8 cellular contexts compared by ENCODE assay signal in genomic region chr14:64983439-64984310, GRCh38. TPM values are rescaled to one million over a fixed set of nuclear protein-coding genes. Genes with fewer than 3 reads are reported as not detected.
DNase-seq lines count a peak whose midpoint lies in the region; ATAC-seq and TF ChIP-seq lines count a peak whose summit lies in the region.

No MANE protein-coding gene starts in this region.

- H3K36me3 ChIP-seq in endodermal cell (ENCODE audit: control insufficient read depth, insufficient read depth, low read length): no peaks in the 10 kb centered on the region

- peaks cover 20% of the 10 kb centered on the region for H3K27me3 ChIP-seq in endodermal cell (ENCODE audit: control insufficient read depth, insufficient read depth, low read length, poor library complexity, severe bottlenecking)

- peaks cover 26% of the 10 kb centered on the region for H3K27me3 Mint-ChIP-seq in endodermal cell (ENCODE audit: insufficient read depth)
- H3K27me3 Mint-ChIP-seq in natural killer cell treated with Interleukin-12 subunit alpha and Interleukin-12 subunit beta and Interleukin-15 and Interleukin-18, amount 100 ng/mL, for 72 hours: peaks cover 8% of the 10 kb centered on the region in 2 donors

- no peak overlapping the region for H3K9ac ChIP-seq in endodermal cell (ENCODE audit: extremely low read depth, low read length, poor library complexity, severe bottlenecking)

- no peak overlapping the region for H3K4me3 ChIP-seq in endodermal cell (ENCODE audit: low read length)

- no peak overlapping the region for H3K27ac ChIP-seq in endodermal cell (ENCODE audit: low read depth, low read length)

- no peaks in the 10 kb centered on the region for H3K9me3 Mint-ChIP-seq in endodermal cell
- no peaks in the 10 kb centered on the region for H3K9me3 Mint-ChIP-seq in natural killer cell treated with Interleukin-12 subunit alpha and Interleukin-12 subunit beta and Interleukin-15 and Interleukin-18, amount 100 ng/mL, for 72 hours

- H3K27ac Mint-ChIP-seq in endodermal cell: no peak overlapping the region
- no peak overlapping the region for H3K27ac Mint-ChIP-seq in natural killer cell treated with Interleukin-12 subunit alpha and Interleukin-12 subunit beta and Interleukin-15 and Interleukin-18, amount 100 ng/mL, for 72 hours

- no peaks in the 10 kb centered on the region for H3K4me1 ChIP-seq in endodermal cell (ENCODE audit: control insufficient read depth, insufficient read depth, low read length)

- H3K4me1 Mint-ChIP-seq in endodermal cell: peaks cover 22% of the 10 kb centered on the region
- peaks cover 19 to 27% of the 10 kb centered on the region in 2 donors for H3K4me1 Mint-ChIP-seq in natural killer cell treated with Interleukin-12 subunit alpha and Interleukin-12 subunit beta and Interleukin-15 and Interleukin-18, amount 100 ng/mL, for 72 hours (ENCODE audit: low read depth in 2 of 2)

- DNase-seq in activated T-cell treated with anti-CD3 and anti-CD28 coated beads for 1 hour (ENCODE audit: low read depth): peak; percentile 32
- no peak for DNase-seq in activated T-cell treated with anti-CD3 and anti-CD28 coated beads for 4 hours
- DNase-seq in LHCN-M2 (ENCODE audit: low read depth): peak; percentile 60
- DNase-seq in SW480 (ENCODE audit: low spot score): peak; percentile 65
- no peak for DNase-seq in endodermal cell
- DNase-seq in natural killer cell treated with Interleukin-12 subunit alpha and Interleukin-12 subunit beta and Interleukin-15 and Interleukin-18, amount 100 ng/mL, for 72 hours (ENCODE audit: low spot score): no peak

- peak; percentile 86 for TF ChIP-seq CTCF in endodermal cell (conservative IDR thresholded peaks at IDR 0.05)

- 14 to 30% methylated on average over 7 to 12 of the region's 15 CpGs for WGBS in endodermal cell (ENCODE audit: insufficient coverage in 1 of 2, insufficient read length in 1 of 2), 2 experiments

- no peaks in the 10 kb centered on the region for H3K9me3 ChIP-seq in endodermal cell (ENCODE audit: control insufficient read depth, low read length)

- peak overlapping the region; percentile 43 for H3K4me3 Mint-ChIP-seq in endodermal cell
- H3K4me3 Mint-ChIP-seq in natural killer cell treated with Interleukin-12 subunit alpha and Interleukin-12 subunit beta and Interleukin-15 and Interleukin-18, amount 100 ng/mL, for 72 hours: peak overlapping the region; percentile 69

- no peaks in the 10 kb centered on the region for H3K36me3 Mint-ChIP-seq in endodermal cell (ENCODE audit: low read depth)
- no peaks in the 10 kb centered on the region for H3K36me3 Mint-ChIP-seq in natural killer cell treated with Interleukin-12 subunit alpha and Interleukin-12 subunit beta and Interleukin-15 and Interleukin-18, amount 100 ng/mL, for 72 hours

- no peak for ATAC-seq in natural killer cell treated with Interleukin-12 subunit alpha and Interleukin-12 subunit beta and Interleukin-15 and Interleukin-18, amount 100 ng/mL, for 72 hours
- ATAC-seq in GM21825 (IDR thresholded peaks at IDR 0.05; ENCODE audit: unreplicated experiment) (no peak), GM18520 (IDR thresholded peaks at IDR 0.05; ENCODE audit: unreplicated experiment) (no peak)

RNA-seq across cellular contexts. Expression of gene FNTB, which starts 3.0 kb away (rescaled TPM):
- 13.9 and 17.4 TPM in 2 replicates for total RNA-seq in LHCN-M2 (2014; rRNA removed)
- 12.8 TPM for polyA plus RNA-seq in LHCN-M2 (2012)
- total RNA-seq in endodermal cell: 10 to 100 TPM; 17.2 to 21.3 TPM
- 18.8 TPM for polyA plus RNA-seq in endodermal cell (2013, experiment 1 of 2)
- 22.1 TPM for polyA plus RNA-seq in endodermal cell (2013, experiment 2 of 2)
- total RNA-seq in natural killer cell treated with Interleukin-12 subunit alpha and Interleukin-12 subunit beta and Interleukin-15 and Interleukin-18, amount 100 ng/mL, for 72 hours: 10 to 100 TPM; 13.4 to 30.9 TPM

RNA-seq across cellular contexts. Expression of gene RAB15, which starts 11.5 kb away (rescaled TPM):
- 17.6 and 23.1 TPM in 2 replicates for total RNA-seq in LHCN-M2 (2014; rRNA removed)
- polyA plus RNA-seq in LHCN-M2 (2012): 24.1 TPM
- total RNA-seq in endodermal cell: 10 to 100 TPM; 48.7 to 77.2 TPM
- polyA plus RNA-seq in endodermal cell (2013, experiment 1 of 2): 27.7 TPM
- 24.4 TPM for polyA plus RNA-seq in endodermal cell (2013, experiment 2 of 2)
- 1 to 10 TPM; 1.8 to 2.1 TPM for total RNA-seq in natural killer cell treated with Interleukin-12 subunit alpha and Interleukin-12 subunit beta and Interleukin-15 and Interleukin-18, amount 100 ng/mL, for 72 hours

RNA-seq across cellular contexts. Expression of gene GPX2, which starts 41.1 kb away (rescaled TPM):
- not detected in 2 replicates for total RNA-seq in LHCN-M2 (2014; rRNA removed)
- 0.13 TPM for polyA plus RNA-seq in LHCN-M2 (2012)
- total RNA-seq in endodermal cell: 1 to 10 TPM; 2.6 to 3.7 TPM
- polyA plus RNA-seq in endodermal cell (2013, experiment 1 of 2): 0.78 TPM
- polyA plus RNA-seq in endodermal cell (2013, experiment 2 of 2): 1.3 TPM
- total RNA-seq in natural killer cell treated with Interleukin-12 subunit alpha and Interleukin-12 subunit beta and Interleukin-15 and Interleukin-18, amount 100 ng/mL, for 72 hours: not detected

Comparison
In these comparisons a context has a peak if more than half of its experiments do, and no peak if none do; other contexts are left out.
1. DNase-seq: peak in activated T-cell treated with anti-CD3 and anti-CD28 coated beads for 1 hour (single experiment), LHCN-M2 (single experiment) and SW480 (single experiment); none in activated T-cell treated with anti-CD3 and anti-CD28 coated beads for 4 hours (single experiment), endodermal cell (single experiment) and natural killer cell treated with Interleukin-12 subunit alpha and Interleukin-12 subunit beta and Interleukin-15 and Interleukin-18, amount 100 ng/mL, for 72 hours (single experiment).